ENCODE assay signal across 8 cellular contexts in the genomic region with DNA sequence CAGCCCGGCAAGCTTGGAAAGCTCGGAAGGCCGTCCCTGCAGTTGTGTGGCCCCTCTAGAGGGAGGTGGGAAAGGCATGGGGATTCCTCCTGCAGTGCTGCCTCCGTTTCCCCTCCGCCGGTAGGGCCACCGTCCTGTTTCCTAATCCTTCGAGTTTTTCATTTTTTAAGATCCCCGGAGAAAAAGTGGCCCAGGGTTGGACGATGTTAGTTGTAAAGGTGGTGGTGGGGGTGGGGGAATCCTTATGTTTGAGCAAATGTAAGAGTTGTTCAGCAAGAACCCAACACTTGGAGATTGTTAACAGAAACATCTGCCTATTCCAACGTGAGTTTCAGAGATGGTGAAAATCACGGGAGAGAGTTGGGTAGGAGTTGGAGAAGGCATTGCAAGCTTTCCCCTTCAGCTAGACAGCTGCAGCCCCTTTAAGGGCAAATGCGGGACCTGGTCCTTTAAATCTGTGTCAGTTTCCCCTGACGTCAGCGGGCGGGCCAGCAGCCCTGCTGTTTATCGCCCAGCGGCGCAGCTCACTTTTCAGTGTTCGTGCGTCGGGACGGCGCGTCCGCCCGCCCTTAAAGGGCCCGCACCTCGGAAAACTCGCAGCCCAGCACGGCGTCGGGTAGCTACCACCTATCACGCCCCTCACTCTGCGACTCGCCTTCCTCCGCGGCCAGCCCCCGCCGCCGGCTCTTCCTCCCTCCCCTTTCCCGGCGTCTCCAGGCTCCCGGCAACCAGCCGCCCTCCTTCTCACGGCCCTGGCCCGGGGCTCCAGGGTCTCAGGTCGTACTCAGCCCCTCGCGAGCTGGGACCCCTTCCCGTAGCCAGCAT. TPM values are rescaled to one million over a fixed set of nuclear protein-coding genes. Genes with fewer than 3 reads are reported as not detected.
DNase-seq lines count a peak whose midpoint lies in the region; ATAC-seq, FAIRE-seq and TF ChIP-seq lines count a peak whose summit lies in the region.

A gene (plus strand): TSS at position 534 of the 825 bp plus-strand sequence. CDS start 521 bp downstream, outside the sequence.

- DNase-seq in AG20443 (ENCODE audit: low spot score), result peak; percentile 95
- peak; percentile 84 for DNase-seq in NCI-H510A treated with DMSO at 0.1 percent for 48 hours (lab: John Stamatoyannopoulos, UW)
- peak; percentile 75 to 85 for DNase-seq in activated CD4-positive, alpha-beta T cell treated with anti-CD3 and anti-CD28 coated beads for 24 hours (ENCODE audit: low read depth in 2 of 2)
- peak; percentile 97 for DNase-seq in chondrocyte (ENCODE audit: low spot score)
- DNase-seq in kidney, result peak; percentile 98
- DNase-seq in stimulated activated CD4-positive, alpha-beta T cell treated with anti-CD3 and anti-CD28 coated beads, Interleukin-15, amount 100 ng/mL, for 24 hours, result peak; percentile 94

- peak; percentile 72 for TF ChIP-seq POLR2A in GM19099 (IDR thresholded peaks at IDR 0.05; ENCODE audit: extremely low read depth, insufficient read length, low read depth)

- no peaks in the 10 kb centered on the region for H3K27me3 Mint-ChIP-seq in chondrocyte (ENCODE audit: low read depth)

- peak within 1 kb of the TSS; percentile 82 to 93 for H3K4me3 ChIP-seq in kidney (ENCODE audit: low read length in 2 of 2)

- FAIRE-seq in kidney (lab: Jason Lieb, UNC), result peak; percentile 27

- H3K4me3 Mint-ChIP-seq in chondrocyte (ENCODE audit: unreplicated experiment), result peak within 1 kb of the TSS; percentile 91

- peaks cover 4 to 8% of the 10 kb centered on the region in 2 donors for H3K36me3 ChIP-seq in kidney (ENCODE audit: control insufficient read depth in 1 of 2, insufficient read depth in 2 of 2, low read length in 2 of 2)

- H3K9me3 Mint-ChIP-seq in chondrocyte (ENCODE audit: low read depth), result no peaks in the 10 kb centered on the region

- H3K4me1 ChIP-seq in kidney (ENCODE audit: control insufficient read depth in 1 of 2, insufficient read depth in 1 of 2, low read depth in 1 of 2, low read length in 2 of 2), result peaks cover 5 to 19% of the 10 kb centered on the region in 2 donors

- H3K4me1 Mint-ChIP-seq in chondrocyte (ENCODE audit: low read depth), result peaks cover 29% of the 10 kb centered on the region

- H3K9me3 ChIP-seq in kidney (ENCODE audit: control insufficient read depth in 1 of 2, low read length in 2 of 2), result no peaks in the 10 kb centered on the region

- H3K9ac ChIP-seq in kidney (ENCODE audit: low read length in 2 of 2), result peak within 1 kb of the TSS; percentile 72 to 86

- TF ChIP-seq CTCF in chondrocyte (IDR thresholded peaks at IDR 0.05), result no peak
- no peak for TF ChIP-seq CTCF in kidney (IDR thresholded peaks at IDR 0.05; ENCODE audit: borderline replicate concordance, extremely low read depth, insufficient read depth)

- peaks cover 3% of the 10 kb centered on the region for H3K36me3 Mint-ChIP-seq in chondrocyte (ENCODE audit: low read depth)

- H3K27ac ChIP-seq in kidney (ENCODE audit: low read depth in 2 of 2, low read length in 2 of 2), result peak within 1 kb of the TSS; percentile 79 to 81

- peak within 1 kb of the TSS; percentile 94 for H3K27ac Mint-ChIP-seq in chondrocyte (ENCODE audit: unreplicated experiment)

- peak; percentile 85 for ATAC-seq in HG03439 (IDR thresholded peaks at IDR 0.05; ENCODE audit: unreplicated experiment)

- intact Hi-C loops in kidney (cut with DNase I), result no loop called here

RNA-seq across cellular contexts. Expression of the gene that starts here (rescaled TPM):
- total RNA-seq in chondrocyte (32.4 to 42.5 TPM (median 38.8 TPM) in 3 replicates), kidney (37.4 TPM)
- polyA plus RNA-seq in kidney (ENCODE audit: insufficient read depth, low read depth, low replicate concordance), result 16.4 TPM

Comparison
In these comparisons a context has a peak if more than half of its experiments do, and no peak if none do; other contexts are left out.
1. Peak in every context shown above with its lines: DNase-seq, ATAC-seq, H3K4me3 ChIP-seq and H3K27ac ChIP-seq.